14 cellular contexts compared by ENCODE assay signal in genomic region chr2:26462100-26462499, GRCh38. TPM values are rescaled to one million over a fixed set of nuclear protein-coding genes. Genes with fewer than 3 reads are reported as not detected.
A peak's percentile ranks its signal among the peaks of the same experiment; 100 is the strongest.
DNase-seq lines count a peak whose midpoint lies in the region; ATAC-seq, FAIRE-seq and TF ChIP-seq lines count a peak whose summit lies in the region.
"Had no signal": no experiment of that assay in that cellular context is flagged by ENCODE, and none has a peak within 500 bp of the region (broad histone marks: within the 10 kb centered on the region; RNA-seq: fewer than 3 reads in every experiment).

No MANE protein-coding gene starts in this region.

- peak overlapping the region; percentile 56 for H4K91ac ChIP-seq in trophoblast cell (ENCODE audit: low read depth, low read length)

- peak overlapping the region; percentile 50; the same call in 1 of the 2 replicates for H3K27ac ChIP-seq in ACC112 (ENCODE audit: low read depth, low read length)
- H3K27ac ChIP-seq in GM23248: no peak overlapping the region
- H3K27ac ChIP-seq in trophoblast cell (ENCODE audit: low read depth, low read length): no peak overlapping the region
- H3K27ac ChIP-seq: BLaER1, SJSA1 had no signal

- no peaks in the 10 kb centered on the region for H3K36me3 ChIP-seq in ACC112 (ENCODE audit: insufficient read depth, low read length)
- H3K36me3 ChIP-seq in GM23248 (ENCODE audit: low read depth): no peaks in the 10 kb centered on the region
- no peaks in the 10 kb centered on the region for H3K36me3 ChIP-seq in trophoblast cell (ENCODE audit: control insufficient read depth in 1 of 2, insufficient read depth in 2 of 2, low read length in 2 of 2)
- H3K36me3 ChIP-seq: BLaER1, SJSA1 had no signal

- H3K9ac ChIP-seq in GM23248: no peak overlapping the region
- H3K9ac ChIP-seq in trophoblast cell (ENCODE audit: low read length): no peak overlapping the region
- H3K9ac ChIP-seq: BLaER1 had no signal

- H3K36me3 Mint-ChIP-seq in chondrocyte (ENCODE audit: low read depth): no peaks in the 10 kb centered on the region
- H3K36me3 Mint-ChIP-seq in natural killer cell treated with Interleukin-12 subunit alpha and Interleukin-12 subunit beta and Interleukin-15 and Interleukin-18, amount 100 ng/mL, for 72 hours: no peaks in the 10 kb centered on the region
- H3K36me3 Mint-ChIP-seq: CD8-positive, alpha-beta memory T cell had no signal

- no peak overlapping the region for H4K12ac ChIP-seq in trophoblast cell (ENCODE audit: low read depth, low read length)

- no peak overlapping the region for H3K4ac ChIP-seq in trophoblast cell (ENCODE audit: low read depth, low read length)

- H3K27me3 Mint-ChIP-seq in chondrocyte (ENCODE audit: low read depth): peaks cover 2% of the 10 kb centered on the region
- no peaks in the 10 kb centered on the region for H3K27me3 Mint-ChIP-seq in natural killer cell treated with Interleukin-12 subunit alpha and Interleukin-12 subunit beta and Interleukin-15 and Interleukin-18, amount 100 ng/mL, for 72 hours

- no peak for ATAC-seq in natural killer cell treated with Interleukin-12 subunit alpha and Interleukin-12 subunit beta and Interleukin-15 and Interleukin-18, amount 100 ng/mL, for 72 hours

- no peak overlapping the region for H3K27ac Mint-ChIP-seq in chondrocyte (ENCODE audit: unreplicated experiment)
- no peak overlapping the region for H3K27ac Mint-ChIP-seq in natural killer cell treated with Interleukin-12 subunit alpha and Interleukin-12 subunit beta and Interleukin-15 and Interleukin-18, amount 100 ng/mL, for 72 hours
- H3K27ac Mint-ChIP-seq: CD8-positive, alpha-beta memory T cell had no signal

- H3K27me3 ChIP-seq in ACC112 (ENCODE audit: insufficient read depth, low read length) (no peaks in the 10 kb centered on the region), GM23248 (replicated peaks; ENCODE audit: insufficient read depth) (no peaks in the 10 kb centered on the region), trophoblast cell (ENCODE audit: insufficient read depth, low read length) (no peaks in the 10 kb centered on the region)
- H3K27me3 ChIP-seq: BLaER1 had no signal

- H3K9me2 ChIP-seq in GM23248 (ENCODE audit: insufficient read depth): no peaks in the 10 kb centered on the region

- DNase-seq in GM23248 (no peak), chondrocyte (ENCODE audit: low spot score) (peak; percentile 77), trophoblast cell (no peak), RCC 7860 (ENCODE audit: low spot score) (no peak), iPS-NIHi7 (ENCODE audit: extremely low spot score) (no peak)
- no peak for DNase-seq in natural killer cell treated with Interleukin-12 subunit alpha and Interleukin-12 subunit beta and Interleukin-15 and Interleukin-18, amount 100 ng/mL, for 72 hours (ENCODE audit: low spot score)
- DNase-seq: NCI-H2227 treated with DMSO at 0.1 percent for 48 hours had no signal

- H3K79me2 ChIP-seq in ACC112 (ENCODE audit: control insufficient read depth, insufficient read depth, low read length, unreplicated experiment): no peaks in the 10 kb centered on the region
- H3K79me2 ChIP-seq in GM23248 (ENCODE audit: insufficient read depth): no peaks in the 10 kb centered on the region
- no peaks in the 10 kb centered on the region for H3K79me2 ChIP-seq in trophoblast cell (ENCODE audit: control insufficient read depth, insufficient read depth, low read length, poor library complexity)

- H2BK12ac ChIP-seq in trophoblast cell (ENCODE audit: low read length): peak overlapping the region; percentile 11

- H3K4me1 ChIP-seq in ACC112 (ENCODE audit: control insufficient read depth, insufficient read depth, low read length, unreplicated experiment) (peaks cover 10% of the 10 kb centered on the region), GM23248 (ENCODE audit: insufficient read depth) (peaks cover 10% of the 10 kb centered on the region), trophoblast cell (ENCODE audit: control insufficient read depth in 1 of 2, insufficient read depth in 2 of 2, low read length in 2 of 2) (peaks cover 20 to 24% of the 10 kb centered on the region in 2 experiments)
- H3K4me1 ChIP-seq: SJSA1 had no signal

- no peak overlapping the region for H3K4me3 Mint-ChIP-seq in chondrocyte (ENCODE audit: unreplicated experiment)
- H3K4me3 Mint-ChIP-seq in natural killer cell treated with Interleukin-12 subunit alpha and Interleukin-12 subunit beta and Interleukin-15 and Interleukin-18, amount 100 ng/mL, for 72 hours: no peak overlapping the region
- H3K4me3 Mint-ChIP-seq: CD8-positive, alpha-beta memory T cell had no signal

- peaks cover 14% of the 10 kb centered on the region for H3K79me1 ChIP-seq in trophoblast cell (ENCODE audit: low read length)

- FAIRE-seq in RCC 7860 (lab: Jason Lieb, UNC): no peak

- H3K18ac ChIP-seq in trophoblast cell (ENCODE audit: low read length): no peak overlapping the region

- 54 to 58% methylated on average over 5 to 6 of the region's 6 CpGs for WGBS in GM23248 (ENCODE audit: low coverage in 1 of 2, low lambda C conversion rate in 2 of 2, missing lambda C conversion rate in 2 of 2), 2 experiments
- no CpG with 5 or more reads among the region's 6 CpGs for WGBS in trophoblast cell (ENCODE audit: extremely low coverage, insufficient coverage, insufficient read length)

- no peak overlapping the region for H2AK5ac ChIP-seq in trophoblast cell (ENCODE audit: low read length)

- H2AFZ ChIP-seq in ACC112 (ENCODE audit: low read length, unreplicated experiment): no peak overlapping the region
- H2AFZ ChIP-seq in GM23248: no peak overlapping the region
- H2AFZ ChIP-seq in trophoblast cell (ENCODE audit: insufficient read depth, low read length, poor library complexity): no peak overlapping the region

- no peaks in the 10 kb centered on the region for H3K9me3 ChIP-seq in GM23248 (ENCODE audit: low read depth)
- H3K9me3 ChIP-seq in trophoblast cell (ENCODE audit: insufficient read depth, low read depth, low read length): peaks cover 3% of the 10 kb centered on the region
- H3K9me3 ChIP-seq: BLaER1, SJSA1 had no signal

- H4K8ac ChIP-seq in trophoblast cell (ENCODE audit: low read depth, low read length): no peak overlapping the region

- H2BK120ac ChIP-seq in trophoblast cell (ENCODE audit: insufficient read depth, low read length, poor library complexity): no peak overlapping the region

- TF ChIP-seq CTCF in chondrocyte (IDR thresholded peaks at IDR 0.05): no peak

- no peak overlapping the region for H2BK5ac ChIP-seq in trophoblast cell (ENCODE audit: low read depth, low read length, poor library complexity)

- H3K4me2 ChIP-seq in GM23248 (ENCODE audit: unreplicated experiment) (peak overlapping the region; percentile 17), trophoblast cell (ENCODE audit: low read length) (no peak overlapping the region)
- H3K4me2 ChIP-seq: BLaER1 had no signal

- H3K4me3 ChIP-seq in ACC112 (ENCODE audit: low read depth, low read length): no peak overlapping the region
- no peak overlapping the region for H3K4me3 ChIP-seq in GM23248
- no peak overlapping the region for H3K4me3 ChIP-seq in trophoblast cell (ENCODE audit: low read depth, low read length)
- H3K4me3 ChIP-seq: BLaER1, SJSA1 had no signal

- H3K14ac ChIP-seq in trophoblast cell (ENCODE audit: low read length): no peak overlapping the region

- in situ Hi-C loops in GM23248 (cut with MboI): no loop called here

- H3F3A ChIP-seq in GM23248 (ENCODE audit: insufficient read depth): no peaks in the 10 kb centered on the region

- no peaks in the 10 kb centered on the region for H4K20me1 ChIP-seq in GM23248 (ENCODE audit: insufficient read depth)
- H4K20me1 ChIP-seq: BLaER1 had no signal

- peaks cover 5% of the 10 kb centered on the region for H3K4me1 Mint-ChIP-seq in chondrocyte (ENCODE audit: low read depth)
- no peaks in the 10 kb centered on the region for H3K4me1 Mint-ChIP-seq in natural killer cell treated with Interleukin-12 subunit alpha and Interleukin-12 subunit beta and Interleukin-15 and Interleukin-18, amount 100 ng/mL, for 72 hours (ENCODE audit: low read depth in 2 of 2)
- H3K4me1 Mint-ChIP-seq: CD8-positive, alpha-beta memory T cell had no signal

- H3K23ac ChIP-seq in trophoblast cell (ENCODE audit: low read length): no peak overlapping the region

- no peaks in the 10 kb centered on the region for H3K9me3 Mint-ChIP-seq in chondrocyte (ENCODE audit: low read depth)
- H3K9me3 Mint-ChIP-seq in natural killer cell treated with Interleukin-12 subunit alpha and Interleukin-12 subunit beta and Interleukin-15 and Interleukin-18, amount 100 ng/mL, for 72 hours: no peaks in the 10 kb centered on the region
- H3K9me3 Mint-ChIP-seq: CD8-positive, alpha-beta memory T cell had no signal

RNA-seq across cellular contexts. Expression of gene OTOF, which starts 15.8 kb away (rescaled TPM):
- 0.25 and 0.43 TPM in 2 replicates for total RNA-seq in GM23248 (2014; rRNA removed; shearing (Covaris generic))
- polyA plus RNA-seq in GM23248 (2016; fragmentation: Nextera tagmentation; extraction: Ambion mirVana): 0.37 and 0.38 TPM in 2 replicates
- total RNA-seq in chondrocyte: not detected in 3 replicates
- polyA plus RNA-seq in trophoblast cell (2013): 0.12 and 0.17 TPM in 2 replicates
- under 1 TPM; 0.50 to 0.57 TPM for total RNA-seq in natural killer cell treated with Interleukin-12 subunit alpha and Interleukin-12 subunit beta and Interleukin-15 and Interleukin-18, amount 100 ng/mL, for 72 hours
- total RNA-seq: Daoy, HT1080, OCI-LY7, SJSA1 had no signal
